Comparison of ENCODE assay signal across 28 cellular contexts in the genomic region with DNA sequence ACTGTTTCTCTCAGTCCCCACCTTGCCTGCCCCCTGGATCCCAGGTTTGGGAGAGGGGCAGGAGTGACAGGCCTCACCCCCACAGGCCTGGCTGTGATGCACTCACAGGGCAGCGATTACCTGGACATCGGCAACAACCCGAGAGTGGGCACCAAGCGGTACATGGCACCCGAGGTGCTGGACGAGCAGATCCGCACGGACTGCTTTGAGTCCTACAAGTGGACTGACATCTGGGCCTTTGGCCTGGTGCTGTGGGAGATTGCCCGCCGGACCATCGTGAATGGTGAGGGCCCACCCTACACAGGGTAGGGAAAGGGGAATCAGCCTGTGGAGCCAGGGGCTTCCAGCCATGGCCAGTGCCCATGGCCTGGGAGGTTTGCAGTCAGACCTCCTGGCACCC. TPM values are rescaled to one million over a fixed set of nuclear protein-coding genes. Genes with fewer than 3 reads are reported as not detected.
"Had no signal": no experiment of that assay in that cellular context is flagged by ENCODE, and none has a peak within 500 bp of the region (broad histone marks: within the 10 kb centered on the region; RNA-seq: fewer than 3 reads in every experiment).

No MANE protein-coding gene starts in this region.

- H3K27me3 ChIP-seq: brain microvascular endothelial cell, cardiac muscle cell, SJSA1 had no signal

- ATAC-seq: activated CD8-positive, alpha-beta T cell treated with anti-CD3 and anti-CD28 coated beads, Interleukin-2, amount 10 ng/mL, durations not matched to agents 7 days and 5 days; T-helper 17 cell had no signal

- H3K4me3 ChIP-seq: cardiac muscle cell, SJSA1 had no signal

- H3K27ac ChIP-seq: brain microvascular endothelial cell, cardiac muscle cell, SJSA1 had no signal

- H3K36me3 ChIP-seq: brain microvascular endothelial cell, cardiac muscle cell had no signal

- H3K9me3 ChIP-seq: SJSA1 had no signal

- DNase-seq: activated CD4-positive, alpha-beta T cell treated with anti-CD3 and anti-CD28 coated beads for 48 hours; activated CD4-positive, alpha-beta T cell treated with anti-CD3 and anti-CD28 coated beads, Interleukin-2, amount 50 U/mL, for 4 hours; activated CD4-positive, CD25-positive, alpha-beta regulatory T cell treated with anti-CD3 and anti-CD28 coated beads, Interleukin-2, amount 50 U/mL, for 72 hours; activated CD8-positive, alpha-beta memory T cell treated with anti-CD3 and anti-CD28 coated beads, Interleukin-2, amount 50 U/mL, for 48 hours; activated CD8-positive, alpha-beta T cell treated with anti-CD3 and anti-CD28 coated beads, Interleukin-2, amount 10 ng/mL, durations not matched to agents 7 days and 5 days; activated naive CD4-positive, alpha-beta T cell treated with anti-CD3 and anti-CD28 coated beads for 36 hours; activated T-cell treated with anti-CD3 and anti-CD28 coated beads, Interleukin-2, amount 50 U/mL, for 1 hour; amygdala; brain microvascular endothelial cell; cerebellar nuclear complex; KG1; NCI-H1092; NCI-H1417; NCI-H2029; NCI-H2107; NCI-H2171 treated with DMSO at 0.1 percent for 48 hours; NCI-H226; NCI-H526; NCI-H82; T-helper 17 cell; T-helper 9 cell had no signal

RNA-seq across cellular contexts. Expression of a gene that starts 8.6 kb away (rescaled TPM):
- total RNA-seq: activated CD8-positive, alpha-beta T cell treated with anti-CD3 and anti-CD28 coated beads, Interleukin-2, amount 10 ng/mL, durations not matched to agents 7 days and 5 days; activated naive CD4-positive, alpha-beta T cell treated with anti-CD3 and anti-CD28 coated beads for 36 hours; NCI-H460; OCI-LY7; RPMI7951; T-helper 17 cell had no signal
- polyA plus RNA-seq: cardiac muscle cell had no signal

RNA-seq across cellular contexts. Expression of a gene that starts 28.0 kb away (rescaled TPM):
- total RNA-seq: activated CD8-positive, alpha-beta T cell treated with anti-CD3 and anti-CD28 coated beads, Interleukin-2, amount 10 ng/mL, durations not matched to agents 7 days and 5 days; activated naive CD4-positive, alpha-beta T cell treated with anti-CD3 and anti-CD28 coated beads for 36 hours; LHCN-M2; M059J; NCI-H460; OCI-LY7; RPMI7951; SJSA1; T-helper 17 cell had no signal
- polyA plus RNA-seq: cardiac muscle cell had no signal
